In the genomic region with DNA sequence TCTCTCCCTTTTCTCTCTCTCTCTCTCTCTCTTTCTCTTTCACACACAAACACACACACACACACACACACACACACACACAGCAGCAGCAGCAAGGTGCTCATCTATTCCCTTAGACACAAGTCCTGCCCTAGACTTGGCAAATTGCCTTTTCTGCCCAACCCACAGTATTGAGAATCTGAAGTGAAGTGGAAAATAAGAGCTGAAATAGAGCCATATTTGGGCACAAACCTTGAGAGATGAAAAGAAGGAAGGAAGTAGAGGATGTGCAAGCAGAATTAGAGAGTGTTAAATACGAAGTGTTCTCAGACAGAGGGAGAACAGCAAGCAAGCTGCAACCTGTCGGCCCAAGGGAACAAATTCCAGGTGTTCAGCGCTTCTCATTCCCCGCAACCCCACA, we compare ENCODE assay signal across 14 cellular contexts.
A peak's percentile ranks its signal among the peaks of the same experiment; 100 is the strongest.
DNase-seq lines count a peak whose midpoint lies in the region; ATAC-seq lines count a peak whose summit lies in the region.
"Had no signal": no experiment of that assay in that cellular context is flagged by ENCODE, and none has a peak within 500 bp of the region (broad histone marks: within the 10 kb centered on the region; RNA-seq: fewer than 3 reads in every experiment).

No MANE protein-coding gene starts in this region.

- no peak overlapping the region for H3K9ac ChIP-seq in GM23248

- in situ Hi-C loops in GM23248 (cut with MboI): no loop called here

- no peak for ATAC-seq in left colon

- peak; percentile 18 for DNase-seq in NCI-H748 (lab: John Stamatoyannopoulos, UW; ENCODE audit: unreplicated experiment)
- DNase-seq in NCI-H748 treated with DMSO at 0.1 percent for 48 hours (lab: John Stamatoyannopoulos, UW): no peak
- peak; percentile 19 for DNase-seq in COR-L47 (lab: John Stamatoyannopoulos, UW)
- DNase-seq in NCI-H2171 (lab: John Stamatoyannopoulos, UW): peak; percentile 49
- peak; percentile 30 for DNase-seq in iris pigment epithelial cell (ENCODE audit: low read depth)
- DNase-seq in GM23248: no peak
- DNase-seq in SK-N-DZ (ENCODE audit: low spot score): no peak
- DNase-seq in left colon: no peak
- DNase-seq: ACHN; activated CD4-positive, CD25-positive, alpha-beta regulatory T cell treated with anti-CD3 and anti-CD28 coated beads, Interleukin-2, amount 50 U/mL, for 72 hours; effector CD4-positive, alpha-beta T cell; mesendoderm; NCI-H146; small intestine had no signal

- no peaks in the 10 kb centered on the region for H3F3A ChIP-seq in GM23248 (ENCODE audit: insufficient read depth)

- no peaks in the 10 kb centered on the region for H3K36me3 ChIP-seq in GM23248 (ENCODE audit: low read depth)

- H4K20me1 ChIP-seq in GM23248 (ENCODE audit: insufficient read depth): no peaks in the 10 kb centered on the region

- H2AFZ ChIP-seq in GM23248: no peak overlapping the region

- H3K27ac ChIP-seq in GM23248: no peak overlapping the region

- no peaks in the 10 kb centered on the region for H3K4me1 ChIP-seq in GM23248 (ENCODE audit: insufficient read depth)

- H3K9me2 ChIP-seq in GM23248 (ENCODE audit: insufficient read depth): no peaks in the 10 kb centered on the region

- H3K27me3 ChIP-seq in GM23248 (replicated peaks; ENCODE audit: insufficient read depth): no peaks in the 10 kb centered on the region

- no peak overlapping the region for H3K4me2 ChIP-seq in GM23248 (ENCODE audit: unreplicated experiment)

- no peaks in the 10 kb centered on the region for H3K79me2 ChIP-seq in GM23248 (ENCODE audit: insufficient read depth)

- intact Hi-C loops in left colon (cut with DNase I, micrococcal nuclease): no loop called here

- no peaks in the 10 kb centered on the region for H3K9me3 ChIP-seq in GM23248 (ENCODE audit: low read depth)

- H3K4me3 ChIP-seq in GM23248: no peak overlapping the region

- 33 to 44% methylated on average over 4 of the region's 4 CpGs for WGBS in GM23248 (ENCODE audit: low coverage in 1 of 2, low lambda C conversion rate in 2 of 2, missing lambda C conversion rate in 2 of 2), 2 experiments

Comparison
In these comparisons a context has a peak if more than half of its experiments do, and no peak if none do; other contexts are left out.
1. DNase-seq: peak in NCI-H748 (single experiment), COR-L47 (single experiment), NCI-H2171 (single experiment) and iris pigment epithelial cell (single experiment); none in NCI-H748 treated with DMSO at 0.1 percent for 48 hours (single experiment), GM23248 (single experiment), SK-N-DZ (single experiment) and left colon (0 of 2).